Comparison of ENCODE assay signal across 9 cellular contexts in the genomic region with DNA sequence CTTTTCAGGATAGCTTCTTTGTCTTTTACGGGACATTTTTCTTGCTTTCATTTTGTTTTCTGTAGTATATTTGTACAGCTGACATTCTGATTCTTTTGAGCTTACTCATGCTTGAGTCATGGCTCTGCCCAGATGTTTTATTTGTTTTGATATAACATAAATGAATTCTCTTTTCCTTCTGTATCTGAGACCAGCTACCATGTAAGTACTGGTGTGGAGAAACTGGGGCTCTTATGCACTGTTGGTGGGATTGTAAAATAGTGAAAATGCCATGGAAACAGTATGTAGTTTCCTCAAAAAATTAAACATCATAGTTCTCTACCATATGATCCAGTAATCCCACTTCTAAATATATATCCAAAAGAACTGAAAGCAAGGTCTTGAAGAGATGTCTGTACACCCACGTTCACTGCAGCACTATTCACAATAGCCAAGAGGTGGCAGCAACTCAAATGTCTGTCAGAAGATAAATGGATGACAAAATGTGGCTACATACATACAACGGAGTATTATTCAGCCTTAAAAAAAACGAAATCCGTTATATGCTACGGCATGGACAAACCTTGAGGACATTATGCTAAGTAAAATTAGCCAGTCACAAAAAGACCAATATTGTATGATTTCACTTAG.
A peak's percentile ranks its signal among the peaks of the same experiment; 100 is the strongest.
DNase-seq lines count a peak whose midpoint lies in the region; ATAC-seq and TF ChIP-seq lines count a peak whose summit lies in the region.
"Had no signal": no experiment of that assay in that cellular context is flagged by ENCODE, and none has a peak within 500 bp of the region (broad histone marks: within the 10 kb centered on the region; RNA-seq: fewer than 3 reads in every experiment).

No MANE protein-coding gene starts in this region.

- peak; percentile 42 for DNase-seq in DMS 273 (lab: John Stamatoyannopoulos, UW; ENCODE audit: unreplicated experiment)
- no peak for DNase-seq in DMS 273 treated with DMSO at 0.1 percent for 48 hours (lab: John Stamatoyannopoulos, UW)
- DNase-seq in MV-4-11 (lab: John Stamatoyannopoulos, UW), result peak; percentile 43
- DNase-seq in chondrocyte (ENCODE audit: low spot score), result no peak
- no peak for DNase-seq in psoas muscle
- no peak for DNase-seq in NCI-H1436 (lab: John Stamatoyannopoulos, UW)

- H3K4me3 ChIP-seq in psoas muscle, result no peak overlapping the region

- no peaks in the 10 kb centered on the region for H3K27me3 Mint-ChIP-seq in chondrocyte (ENCODE audit: low read depth)

- ATAC-seq in psoas muscle (no peak), GM19035 (IDR thresholded peaks at IDR 0.05; ENCODE audit: unreplicated experiment) (no peak), HG03520 (IDR thresholded peaks at IDR 0.05; ENCODE audit: unreplicated experiment) (no peak)

- H3K27me3 ChIP-seq in psoas muscle (ENCODE audit: insufficient read depth in 3 of 3, low read length in 2 of 3), result no peaks in the 10 kb centered on the region

- H3K27ac ChIP-seq in psoas muscle, result no peak overlapping the region
- H3K27ac ChIP-seq: KMS-11 had no signal

- TF ChIP-seq CTCF in chondrocyte (IDR thresholded peaks at IDR 0.05), result peak; percentile 82
- TF ChIP-seq CTCF in psoas muscle (IDR thresholded peaks at IDR 0.05), result peak; percentile 25

- peak overlapping the region; percentile 98 for H3K27ac Mint-ChIP-seq in chondrocyte (ENCODE audit: unreplicated experiment)

- H3K9me3 ChIP-seq in psoas muscle, result no peaks in the 10 kb centered on the region

- 78 to 82% (median 78%) methylated on average over 6 of the region's 6 CpGs for WGBS in psoas muscle, 3 donors

- intact Hi-C loops in psoas muscle (cut with DNase I), result no loop called here

- peaks cover 0 to 24% of the 10 kb centered on the region in 2 donors for H3K36me3 ChIP-seq in psoas muscle (ENCODE audit: insufficient read depth in 1 of 2, low read depth in 1 of 2)

- H3K4me1 ChIP-seq in psoas muscle, result no peaks in the 10 kb centered on the region

- peaks cover 7% of the 10 kb centered on the region for H3K9me3 Mint-ChIP-seq in chondrocyte (ENCODE audit: low read depth)

- peak overlapping the region; percentile 57 for H3K4me3 Mint-ChIP-seq in chondrocyte (ENCODE audit: unreplicated experiment)

- H3K36me3 Mint-ChIP-seq in chondrocyte (ENCODE audit: low read depth), result peaks cover 3% of the 10 kb centered on the region

- peaks cover 58% of the 10 kb centered on the region for H3K4me1 Mint-ChIP-seq in chondrocyte (ENCODE audit: low read depth)

Comparison
In these comparisons a context has a peak if more than half of its experiments do, and no peak if none do; other contexts are left out.
1. DNase-seq: peak in DMS 273 (single experiment) and MV-4-11 (single experiment); none in DMS 273 treated with DMSO at 0.1 percent for 48 hours (single experiment), chondrocyte (single experiment), psoas muscle (0 of 2) and NCI-H1436 (single experiment).